ENCODE assay signal across 8 cellular contexts in genomic region chr3:183253364-183253960, GRCh38. TPM values are rescaled to one million over a fixed set of nuclear protein-coding genes. Genes with fewer than 3 reads are reported as not detected.
DNase-seq lines count a peak whose midpoint lies in the region; ATAC-seq and TF ChIP-seq lines count a peak whose summit lies in the region.

No MANE protein-coding gene starts in this region.

- H3K4me3 ChIP-seq in adrenal gland, result peak overlapping the region in 3 of 4 donors; percentile 35 to 91 (median 74)
- H3K4me3 ChIP-seq in ovary, result peak overlapping the region; percentile 45

- TF ChIP-seq CTCF in adrenal gland (IDR thresholded peaks at IDR 0.05) (no peak), ovary (IDR thresholded peaks at IDR 0.05) (no peak)

- TF ChIP-seq POLR2A in adrenal gland (IDR thresholded peaks at IDR 0.05) (peak in 1 of 2 donors; percentile 44), ovary (IDR thresholded peaks at IDR 0.05) (peak; percentile 48)

- DNase-seq in SIG-M5 treated with dmso at 0.1 percent for 504 hours (lab: John Stamatoyannopoulos, UW; ENCODE audit: unreplicated experiment), result peak; percentile 13
- DNase-seq in SIG-M5 (lab: John Stamatoyannopoulos, UW), result no peak
- peak; percentile 56 for DNase-seq in NCI-H774 (lab: John Stamatoyannopoulos, UW)
- peak; percentile 61 to 83 (median 76) for DNase-seq in adrenal gland
- peak; percentile 90 for DNase-seq in cardiac septum (ENCODE audit: low spot score)
- DNase-seq in ovary, result peak; percentile 84 to 91 (median 87)
- no peak for DNase-seq in HK-2 (ENCODE audit: unreplicated experiment)

- peak overlapping the region in 4 of 5 donors; percentile 62 to 89 (median 81) for H3K27ac ChIP-seq in adrenal gland
- peak overlapping the region; percentile 96 for H3K27ac ChIP-seq in ovary

- H3K4me1 ChIP-seq in adrenal gland (replicated peaks in 1 of 2) (peaks cover 0 to 5% of the 10 kb centered on the region in 2 donors), ovary (ENCODE audit: insufficient read depth) (no peaks in the 10 kb centered on the region)

- no peak for ATAC-seq in GM21515 (IDR thresholded peaks at IDR 0.05; ENCODE audit: unreplicated experiment)

- H3K9me3 ChIP-seq in adrenal gland (replicated peaks in 1 of 3), result no peaks in the 10 kb centered on the region
- H3K9me3 ChIP-seq in ovary, result no peaks in the 10 kb centered on the region

- TF ChIP-seq EP300 in ovary (IDR thresholded peaks at IDR 0.05), result no peak

- intact Hi-C loops in adrenal gland (cut with DNase I) (no loop called here), cardiac septum (cut with DNase I) (no loop called here), ovary (cut with DNase I) (no loop called here)

- 3 to 26% (median 6%) methylated on average over 7 to 48 of the region's 48 CpGs for WGBS in adrenal gland, 4 donors
- 0 to 1% (median 0%) methylated on average over 44 to 48 of the region's 48 CpGs for whole genome bisulfite sequencing in ovary, 3 donors

- H3K27me3 ChIP-seq in adrenal gland, result no peaks in the 10 kb centered on the region
- no peaks in the 10 kb centered on the region for H3K27me3 ChIP-seq in ovary

- no peaks in the 10 kb centered on the region for H3K36me3 ChIP-seq in adrenal gland (replicated peaks in 1 of 2)
- H3K36me3 ChIP-seq in ovary, result no peaks in the 10 kb centered on the region

RNA-seq across cellular contexts. Expression of gene B3GNT5, which starts 0.4 kb away (rescaled TPM):
- total RNA-seq in adrenal gland (1 to 10 TPM in 7 of 8 donors, under 1 TPM in 1; 0.18 to 3.6 (median 3.1) TPM), cardiac septum (3.2 TPM), ovary (10 to 100 TPM in 1 of 7 donors, 1 to 10 TPM in 6; 6.0 to 12.9 (median 7.6) TPM)
- polyA plus RNA-seq in adrenal gland (1 to 10 TPM; 2.0 to 2.6 (median 2.3) TPM), ovary (1 to 10 TPM; 4.1 to 4.8 TPM)

Comparison
In these comparisons a context has a peak if more than half of its experiments do, and no peak if none do; other contexts are left out.
1. DNase-seq: peak in SIG-M5 treated with dmso at 0.1 percent for 504 hours (single experiment), NCI-H774 (single experiment), adrenal gland (7 of 7), cardiac septum (single experiment) and ovary (5 of 5); none in SIG-M5 (single experiment) and HK-2 (single experiment).